ENCODE assay signal across 8 cellular contexts in the genomic region with DNA sequence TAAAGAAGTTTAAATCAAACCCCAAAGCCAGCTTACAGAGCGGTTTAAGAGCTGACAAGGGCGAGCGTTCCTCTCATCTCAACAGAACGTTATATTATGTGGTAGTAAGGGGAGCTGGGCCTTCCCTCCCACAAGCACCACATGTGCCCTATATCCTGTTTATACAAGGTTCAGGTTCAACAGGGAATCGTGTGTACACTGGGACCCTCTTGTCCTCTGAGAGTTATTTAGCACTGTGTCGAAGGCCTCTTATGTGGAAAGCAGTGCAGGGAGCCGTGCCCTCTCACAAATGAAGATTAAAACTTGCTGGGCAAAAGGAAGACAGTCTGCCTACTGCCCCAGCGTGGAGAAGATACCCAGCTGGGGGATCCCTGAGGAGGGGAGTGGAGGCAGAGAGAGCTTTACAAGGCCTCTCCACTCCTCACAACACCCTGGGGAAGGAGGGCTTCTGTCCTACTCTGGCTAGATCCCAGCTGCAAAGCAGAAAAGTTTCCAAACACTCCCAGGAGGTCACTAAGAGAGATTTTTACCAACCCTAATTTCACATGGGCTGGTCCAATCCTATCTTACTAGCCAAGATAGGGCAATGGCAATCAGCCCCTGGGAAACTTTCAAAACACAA. TPM values are rescaled to one million over a fixed set of nuclear protein-coding genes. Genes with fewer than 3 reads are reported as not detected.
DNase-seq lines count a peak whose midpoint lies in the region; ATAC-seq, FAIRE-seq and TF ChIP-seq lines count a peak whose summit lies in the region.

No MANE protein-coding gene starts in this region.

- TF ChIP-seq CTCF in 22Rv1 (IDR thresholded peaks at IDR 0.05) (no peak), keratinocyte (optimal IDR thresholded peaks at IDR 0.05 in 1 of 3, IDR thresholded peaks at IDR 0.05 in 1 of 3, conservative IDR thresholded peaks at IDR 0.05 in 1 of 3; ENCODE audit: extremely low read depth in 1 of 3, insufficient read depth in 2 of 3, low read length in 3 of 3) (no peak), thoracic aorta (IDR thresholded peaks at IDR 0.05) (no peak)

- H3K9me1 ChIP-seq in keratinocyte (ENCODE audit: control insufficient read depth, extremely low read depth, insufficient read depth, low read length): peaks cover 10% of the 10 kb centered on the region

- H3K4me2 ChIP-seq in keratinocyte (ENCODE audit: control insufficient read depth, extremely low read depth, insufficient read depth, low read depth, low read length): peak overlapping the region; percentile 91

- H4K20me1 ChIP-seq in keratinocyte (ENCODE audit: control insufficient read depth, extremely low read depth, insufficient read depth, low read length): peaks cover 17% of the 10 kb centered on the region

- peaks cover 17% of the 10 kb centered on the region for H3K79me2 ChIP-seq in keratinocyte (ENCODE audit: control insufficient read depth, insufficient read depth, low read length)

- H3K27ac ChIP-seq in 22Rv1: peak overlapping the region; percentile 96
- no peak overlapping the region for H3K27ac ChIP-seq in HUES48 (ENCODE audit: low read depth, low read length)
- no peak overlapping the region for H3K27ac ChIP-seq in keratinocyte (ENCODE audit: control insufficient read depth, insufficient read depth, low read length)
- H3K27ac ChIP-seq in thoracic aorta: peak overlapping the region; percentile 93 to 96

- ATAC-seq in thoracic aorta (ENCODE audit: insufficient number of reproducible peaks, low FRiP score, low read depth) (no peak), GM18498 (IDR thresholded peaks at IDR 0.05; ENCODE audit: unreplicated experiment) (no peak)

- no peak for DNase-seq in activated T-helper 1 cell treated with anti-CD3 and anti-CD28 coated beads, Interleukin-12 subunit alpha, Interleukin-12 subunit beta, Interleukin-2, Interleukin-4 antibody, amounts not matched to agents 30 ng/mL and 10 ng/mL and 1 ng/mL, durations not matched to agents 14 hours and 24 hours and 36 hours (ENCODE audit: low spot score)
- DNase-seq in keratinocyte (ENCODE audit: low read depth, low spot score) (no peak), thoracic aorta (ENCODE audit: low spot score) (no peak), foreskin melanocyte (no peak), NCI-H1436 treated with DMSO at 0.1 percent for 48 hours (lab: John Stamatoyannopoulos, UW) (no peak)

- no peak overlapping the region for H2AFZ ChIP-seq in keratinocyte (ENCODE audit: control insufficient read depth, low read length)

- intact Hi-C loops in activated T-helper 1 cell treated with anti-CD3 and anti-CD28 coated beads, Interleukin-12 subunit alpha, Interleukin-12 subunit beta, Interleukin-2, Interleukin-4 antibody, amounts not matched to agents 30 ng/mL and 10 ng/mL and 1 ng/mL, durations not matched to agents 14 hours and 24 hours and 36 hours (cut with micrococcal nuclease): loop anchor here (10.0 kb wide), 2 partner anchors 120 to 1300 kb away; no protein-coding TSS in a partner anchor

- H3K27me3 ChIP-seq in HUES48 (ENCODE audit: control insufficient read depth, insufficient read depth, low read length) (no peaks in the 10 kb centered on the region), keratinocyte (ENCODE audit: control insufficient read depth, extremely low read depth, insufficient read depth, low read length) (no peaks in the 10 kb centered on the region), thoracic aorta (replicated peaks; ENCODE audit: insufficient read depth) (no peaks in the 10 kb centered on the region)

- FAIRE-seq in keratinocyte (lab: Jason Lieb, UNC): no peak

- H3K27me3 Mint-ChIP-seq in activated T-helper 1 cell treated with anti-CD3 and anti-CD28 coated beads, Interleukin-12 subunit alpha, Interleukin-12 subunit beta, Interleukin-2, Interleukin-4 antibody, amounts not matched to agents 30 ng/mL and 10 ng/mL and 1 ng/mL, durations not matched to agents 14 hours and 24 hours and 36 hours (ENCODE audit: insufficient read depth): peaks cover 6% of the 10 kb centered on the region

- H3K36me3 Mint-ChIP-seq in activated T-helper 1 cell treated with anti-CD3 and anti-CD28 coated beads, Interleukin-12 subunit alpha, Interleukin-12 subunit beta, Interleukin-2, Interleukin-4 antibody, amounts not matched to agents 30 ng/mL and 10 ng/mL and 1 ng/mL, durations not matched to agents 14 hours and 24 hours and 36 hours (ENCODE audit: low read depth): peaks cover 50% of the 10 kb centered on the region

- H3K9me3 Mint-ChIP-seq in activated T-helper 1 cell treated with anti-CD3 and anti-CD28 coated beads, Interleukin-12 subunit alpha, Interleukin-12 subunit beta, Interleukin-2, Interleukin-4 antibody, amounts not matched to agents 30 ng/mL and 10 ng/mL and 1 ng/mL, durations not matched to agents 14 hours and 24 hours and 36 hours: no peaks in the 10 kb centered on the region

- H3K36me3 ChIP-seq in HUES48 (ENCODE audit: control insufficient read depth, insufficient read depth, low read length) (peaks cover 39% of the 10 kb centered on the region), keratinocyte (ENCODE audit: control insufficient read depth in 2 of 2, extremely low read depth in 1 of 2, insufficient read depth in 2 of 2, low read length in 2 of 2) (peaks cover 6 to 10% of the 10 kb centered on the region in 2 experiments), thoracic aorta (peaks cover 14% of the 10 kb centered on the region)

- dilution Hi-C loops in keratinocyte (cut with MboI; ENCODE audit: extremely low pct_ligation_motif_present, low sequenced_read_pairs): no loop called here

- H3K9ac ChIP-seq in HUES48 (ENCODE audit: low read depth, low read length) (no peak overlapping the region), keratinocyte (ENCODE audit: control insufficient read depth, extremely low read depth, insufficient read depth, low read length) (peak overlapping the region; percentile 79)

- peak overlapping the region; percentile 75 for H3K27ac Mint-ChIP-seq in activated T-helper 1 cell treated with anti-CD3 and anti-CD28 coated beads, Interleukin-12 subunit alpha, Interleukin-12 subunit beta, Interleukin-2, Interleukin-4 antibody, amounts not matched to agents 30 ng/mL and 10 ng/mL and 1 ng/mL, durations not matched to agents 14 hours and 24 hours and 36 hours

- H3K9me3 ChIP-seq in HUES48 (ENCODE audit: control insufficient read depth, insufficient read depth, low read length): no peaks in the 10 kb centered on the region
- no peaks in the 10 kb centered on the region for H3K9me3 ChIP-seq in keratinocyte (ENCODE audit: control insufficient read depth, low read depth, low read length)
- H3K9me3 ChIP-seq in thoracic aorta: no peaks in the 10 kb centered on the region

- H3K4me3 Mint-ChIP-seq in activated T-helper 1 cell treated with anti-CD3 and anti-CD28 coated beads, Interleukin-12 subunit alpha, Interleukin-12 subunit beta, Interleukin-2, Interleukin-4 antibody, amounts not matched to agents 30 ng/mL and 10 ng/mL and 1 ng/mL, durations not matched to agents 14 hours and 24 hours and 36 hours: peak overlapping the region; percentile 98

- peaks cover 67% of the 10 kb centered on the region for H3K4me1 Mint-ChIP-seq in activated T-helper 1 cell treated with anti-CD3 and anti-CD28 coated beads, Interleukin-12 subunit alpha, Interleukin-12 subunit beta, Interleukin-2, Interleukin-4 antibody, amounts not matched to agents 30 ng/mL and 10 ng/mL and 1 ng/mL, durations not matched to agents 14 hours and 24 hours and 36 hours (ENCODE audit: low read depth)

- peaks cover 60% of the 10 kb centered on the region for H3K4me1 ChIP-seq in HUES48 (ENCODE audit: control insufficient read depth, insufficient read depth, low read length)
- peaks cover 49% of the 10 kb centered on the region for H3K4me1 ChIP-seq in keratinocyte (ENCODE audit: control insufficient read depth, extremely low read depth, insufficient read depth, low read length)
- peaks cover 24 to 52% of the 10 kb centered on the region in 2 donors for H3K4me1 ChIP-seq in thoracic aorta (ENCODE audit: control insufficient read depth in 1 of 2, low read depth in 2 of 2)

- H3K4me3 ChIP-seq in HUES48 (ENCODE audit: low read depth, low read length) (peak overlapping the region; percentile 94), keratinocyte (ENCODE audit: control insufficient read depth in 2 of 3, extremely low read depth in 1 of 3, insufficient read depth in 2 of 3, low read depth in 1 of 3, low read length in 3 of 3) (peak overlapping the region; percentile 68 to 90 (median 76)), thoracic aorta (peak overlapping the region; percentile 94)

RNA-seq across cellular contexts. Expression of a gene that starts 2.9 kb away (rescaled TPM):
- 123 and 126 TPM in 2 replicates for total RNA-seq in activated T-helper 1 cell treated with anti-CD3 and anti-CD28 coated beads, Interleukin-12 subunit alpha, Interleukin-12 subunit beta, Interleukin-2, Interleukin-4 antibody, amounts not matched to agents 30 ng/mL and 10 ng/mL and 1 ng/mL, durations not matched to agents 14 hours and 24 hours and 36 hours
- polyA plus RNA-seq in keratinocyte: 8.3 to 23.9 TPM (median 10.9 TPM) in 3 replicates
- 46.1 TPM for polyA plus RNA-seq in keratinocyte (2011; ENCODE audit: low read depth)
- polyA plus RNA-seq in keratinocyte (2011; cell fraction: cytosol; rRNA removed): 8.0 and 14.8 TPM in 2 replicates
- polyA plus RNA-seq in keratinocyte (2011; cell fraction: nucleus; rRNA removed): 43.0 and 48.2 TPM in 2 replicates
- 26.1 and 43.9 TPM in 2 replicates for polyA plus RNA-seq in keratinocyte (2012; ENCODE audit: low replicate concordance)
- polyA minus RNA-seq in keratinocyte: 27.2 to 54.5 TPM (median 38.6 TPM) in 3 replicates
- 30.5 TPM for polyA minus RNA-seq in keratinocyte (2011; cell fraction: cytosol; rRNA and poly(A)+ RNA removed)
- polyA minus RNA-seq in keratinocyte (2011; cell fraction: nucleus; rRNA and poly(A)+ RNA removed): 57.5 and 64.5 TPM in 2 replicates
- 100 to 1,000 TPM in 1 of 2 donors, 10 to 100 TPM in 1; 78.3 to 124 TPM for total RNA-seq in thoracic aorta

Comparison
In these comparisons a context has a peak if more than half of its experiments do, and no peak if none do; other contexts are left out.
1. H3K27ac ChIP-seq: peak in 22Rv1 (single experiment) and thoracic aorta (2 of 2); none in HUES48 (single experiment) and keratinocyte (single experiment).
2. Peak in every context shown above with its lines, with median percentiles within 50 percentile points of each other: H3K4me3 ChIP-seq.